ENCODE assay signal across 1 cellular context in the genomic region with DNA sequence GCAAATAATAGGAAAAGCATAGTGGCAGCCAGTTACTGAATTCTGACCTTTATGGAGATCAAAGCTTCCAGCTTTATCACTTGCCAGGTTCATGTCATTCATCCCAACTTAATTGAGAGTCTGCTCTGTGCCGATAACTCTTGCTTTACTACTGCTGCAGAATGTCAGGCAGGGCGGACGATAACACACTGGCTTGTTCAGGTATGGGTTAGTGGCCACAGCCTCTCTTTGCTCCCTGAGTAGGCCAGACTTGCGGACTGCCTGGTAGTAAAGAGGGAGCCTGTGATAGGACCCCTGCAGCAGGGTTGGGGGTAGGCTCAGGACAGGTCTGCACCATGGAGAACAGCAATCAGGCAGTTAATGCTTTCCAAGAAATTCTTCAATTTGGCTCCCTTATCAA.
A peak's percentile ranks its signal among the peaks of the same experiment; 100 is the strongest.
TF ChIP-seq lines count a peak whose summit lies in the region.

No MANE protein-coding gene starts in this region.

TF ChIP-seq in K562, 482 proteins besides CTCF, POLR2A, EP300 and RAD21 (continued from another document and continues in another):
- TF ChIP-seq AFF4 (CRISPR knock-in tag; IDR thresholded peaks at IDR 0.05), result no peak
- no peak for TF ChIP-seq HNRNPH1 (optimal IDR thresholded peaks at IDR 0.05; ENCODE audit: low read depth, low read length)
- TF ChIP-seq, protein P1, sequence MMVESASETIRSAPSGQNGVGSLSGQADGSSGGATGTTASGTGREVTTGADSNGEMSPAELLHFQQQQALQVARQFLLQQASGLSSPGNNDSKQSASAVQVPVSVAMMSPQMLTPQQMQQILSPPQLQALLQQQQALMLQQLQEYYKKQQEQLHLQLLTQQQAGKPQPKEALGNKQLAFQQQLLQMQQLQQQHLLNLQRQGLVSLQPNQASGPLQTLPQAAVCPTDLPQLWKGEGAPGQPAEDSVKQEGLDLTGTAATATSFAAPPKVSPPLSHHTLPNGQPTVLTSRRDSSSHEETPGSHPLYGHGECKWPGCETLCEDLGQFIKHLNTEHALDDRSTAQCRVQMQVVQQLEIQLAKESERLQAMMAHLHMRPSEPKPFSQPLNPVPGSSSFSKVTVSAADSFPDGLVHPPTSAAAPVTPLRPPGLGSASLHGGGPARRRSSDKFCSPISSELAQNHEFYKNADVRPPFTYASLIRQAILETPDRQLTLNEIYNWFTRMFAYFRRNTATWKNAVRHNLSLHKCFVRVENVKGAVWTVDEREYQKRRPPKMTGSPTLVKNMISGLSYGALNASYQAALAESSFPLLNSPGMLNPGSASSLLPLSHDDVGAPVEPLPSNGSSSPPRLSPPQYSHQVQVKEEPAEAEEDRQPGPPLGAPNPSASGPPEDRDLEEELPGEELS (CRISPR knock-in tag; IDR thresholded peaks at IDR 0.05; ENCODE audit: borderline replicate concordance), result no peak
- no peak for TF ChIP-seq RFX1 (IDR thresholded peaks at IDR 0.05)
- peak; percentile 98 for TF ChIP-seq ARID3A (IDR thresholded peaks at IDR 0.05; ENCODE audit: borderline replicate concordance, low read depth, low read length)
- TF ChIP-seq ZNF347 (CRISPR knock-in tag; IDR thresholded peaks at IDR 0.05; ENCODE audit: low read depth), result no peak
- peak; percentile 96 for TF ChIP-seq HDAC2 (IDR thresholded peaks at IDR 0.05)
- peak; percentile 30 to 90; a peak in 2 of 4 replicates for TF ChIP-seq HDAC1 (IDR thresholded peaks at IDR 0.05)
- no peak for TF ChIP-seq BRCA1 (IDR thresholded peaks at IDR 0.05)
- TF ChIP-seq BRCA1 (CRISPR knock-in tag; IDR thresholded peaks at IDR 0.05), result no peak
- TF ChIP-seq TRIM25 (IDR thresholded peaks at IDR 0.05; ENCODE audit: borderline replicate concordance), result no peak
- TF ChIP-seq MXI1 (IDR thresholded peaks at IDR 0.05; ENCODE audit: low read depth, low read length), result peak; percentile 59; the same call in 1 of the 2 replicates
- TF ChIP-seq GTF2B (IDR thresholded peaks at IDR 0.05; ENCODE audit: extremely low read depth, insufficient read length), result no peak
- TF ChIP-seq MITF (IDR thresholded peaks at IDR 0.05), result no peak
- no peak for TF ChIP-seq SREBF2 (CRISPR knock-in tag; IDR thresholded peaks at IDR 0.05)
- TF ChIP-seq PML (IDR thresholded peaks at IDR 0.05; ENCODE audit: low read length), result peak; percentile 99
- TF ChIP-seq MECOM (CRISPR knock-in tag; IDR thresholded peaks at IDR 0.05), result no peak
- no peak for TF ChIP-seq CEBPG (CRISPR knock-in tag; IDR thresholded peaks at IDR 0.05)
- TF ChIP-seq CEBPG (tag; conservative IDR thresholded peaks at IDR 0.05 in 1 of 2, IDR thresholded peaks at IDR 0.05 in 1 of 2), result no peak
- no peak for TF ChIP-seq BRD9 (IDR thresholded peaks at IDR 0.05; ENCODE audit: low read depth, partially characterized antibody)
- TF ChIP-seq HOMEZ (CRISPR knock-in tag; IDR thresholded peaks at IDR 0.05), result no peak
- peak; percentile 98 for TF ChIP-seq DPF2 (IDR thresholded peaks at IDR 0.05)
- TF ChIP-seq YY1 (IDR thresholded peaks at IDR 0.05; ENCODE audit: borderline replicate concordance in 1 of 3, control insufficient read depth in 1 of 3, extremely low read depth in 1 of 3, insufficient read depth in 3 of 3, insufficient read length in 1 of 3, insufficient replicate concordance in 2 of 3, low read depth in 1 of 3, low read length in 2 of 3), result peak in 1 of 3 experiments; percentile 9
- TF ChIP-seq MAZ (CRISPR knock-in tag; conservative IDR thresholded peaks at IDR 0.05 in 1 of 2, IDR thresholded peaks at IDR 0.05 in 1 of 2), result no peak
- TF ChIP-seq, protein P2, sequence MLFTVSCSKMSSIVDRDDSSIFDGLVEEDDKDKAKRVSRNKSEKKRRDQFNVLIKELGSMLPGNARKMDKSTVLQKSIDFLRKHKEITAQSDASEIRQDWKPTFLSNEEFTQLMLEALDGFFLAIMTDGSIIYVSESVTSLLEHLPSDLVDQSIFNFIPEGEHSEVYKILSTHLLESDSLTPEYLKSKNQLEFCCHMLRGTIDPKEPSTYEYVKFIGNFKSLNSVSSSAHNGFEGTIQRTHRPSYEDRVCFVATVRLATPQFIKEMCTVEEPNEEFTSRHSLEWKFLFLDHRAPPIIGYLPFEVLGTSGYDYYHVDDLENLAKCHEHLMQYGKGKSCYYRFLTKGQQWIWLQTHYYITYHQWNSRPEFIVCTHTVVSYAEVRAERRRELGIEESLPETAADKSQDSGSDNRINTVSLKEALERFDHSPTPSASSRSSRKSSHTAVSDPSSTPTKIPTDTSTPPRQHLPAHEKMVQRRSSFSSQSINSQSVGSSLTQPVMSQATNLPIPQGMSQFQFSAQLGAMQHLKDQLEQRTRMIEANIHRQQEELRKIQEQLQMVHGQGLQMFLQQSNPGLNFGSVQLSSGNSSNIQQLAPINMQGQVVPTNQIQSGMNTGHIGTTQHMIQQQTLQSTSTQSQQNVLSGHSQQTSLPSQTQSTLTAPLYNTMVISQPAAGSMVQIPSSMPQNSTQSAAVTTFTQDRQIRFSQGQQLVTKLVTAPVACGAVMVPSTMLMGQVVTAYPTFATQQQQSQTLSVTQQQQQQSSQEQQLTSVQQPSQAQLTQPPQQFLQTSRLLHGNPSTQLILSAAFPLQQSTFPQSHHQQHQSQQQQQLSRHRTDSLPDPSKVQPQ (CRISPR knock-in tag; IDR thresholded peaks at IDR 0.05; ENCODE audit: borderline replicate concordance), result no peak
- no peak for TF ChIP-seq ARID2 (IDR thresholded peaks at IDR 0.05)
- no peak for TF ChIP-seq MTF1 (CRISPR knock-in tag; IDR thresholded peaks at IDR 0.05; ENCODE audit: borderline replicate concordance)
- TF ChIP-seq FOXP1 (CRISPR knock-in tag; IDR thresholded peaks at IDR 0.05), result peak; percentile 34; the same call in 1 of the 2 replicates
- no peak for TF ChIP-seq ZNF445 (CRISPR knock-in tag; IDR thresholded peaks at IDR 0.05; ENCODE audit: low read depth)
- TF ChIP-seq, protein P3, sequence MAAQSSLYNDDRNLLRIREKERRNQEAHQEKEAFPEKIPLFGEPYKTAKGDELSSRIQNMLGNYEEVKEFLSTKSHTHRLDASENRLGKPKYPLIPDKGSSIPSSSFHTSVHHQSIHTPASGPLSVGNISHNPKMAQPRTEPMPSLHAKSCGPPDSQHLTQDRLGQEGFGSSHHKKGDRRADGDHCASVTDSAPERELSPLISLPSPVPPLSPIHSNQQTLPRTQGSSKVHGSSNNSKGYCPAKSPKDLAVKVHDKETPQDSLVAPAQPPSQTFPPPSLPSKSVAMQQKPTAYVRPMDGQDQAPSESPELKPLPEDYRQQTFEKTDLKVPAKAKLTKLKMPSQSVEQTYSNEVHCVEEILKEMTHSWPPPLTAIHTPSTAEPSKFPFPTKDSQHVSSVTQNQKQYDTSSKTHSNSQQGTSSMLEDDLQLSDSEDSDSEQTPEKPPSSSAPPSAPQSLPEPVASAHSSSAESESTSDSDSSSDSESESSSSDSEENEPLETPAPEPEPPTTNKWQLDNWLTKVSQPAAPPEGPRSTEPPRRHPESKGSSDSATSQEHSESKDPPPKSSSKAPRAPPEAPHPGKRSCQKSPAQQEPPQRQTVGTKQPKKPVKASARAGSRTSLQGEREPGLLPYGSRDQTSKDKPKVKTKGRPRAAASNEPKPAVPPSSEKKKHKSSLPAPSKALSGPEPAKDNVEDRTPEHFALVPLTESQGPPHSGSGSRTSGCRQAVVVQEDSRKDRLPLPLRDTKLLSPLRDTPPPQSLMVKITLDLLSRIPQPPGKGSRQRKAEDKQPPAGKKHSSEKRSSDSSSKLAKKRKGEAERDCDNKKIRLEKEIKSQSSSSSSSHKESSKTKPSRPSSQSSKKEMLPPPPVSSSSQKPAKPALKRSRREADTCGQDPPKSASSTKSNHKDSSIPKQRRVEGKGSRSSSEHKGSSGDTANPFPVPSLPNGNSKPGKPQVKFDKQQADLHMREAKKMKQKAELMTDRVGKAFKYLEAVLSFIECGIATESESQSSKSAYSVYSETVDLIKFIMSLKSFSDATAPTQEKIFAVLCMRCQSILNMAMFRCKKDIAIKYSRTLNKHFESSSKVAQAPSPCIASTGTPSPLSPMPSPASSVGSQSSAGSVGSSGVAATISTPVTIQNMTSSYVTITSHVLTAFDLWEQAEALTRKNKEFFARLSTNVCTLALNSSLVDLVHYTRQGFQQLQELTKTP (IDR thresholded peaks at IDR 0.05; ENCODE audit: low read depth in 1 of 2, partially characterized antibody in 2 of 2), result peak in 1 of 2 experiments; percentile 79
- TF ChIP-seq XRCC5 (IDR thresholded peaks at IDR 0.05; ENCODE audit: low read depth, low read length), result no peak
- no peak for TF ChIP-seq PYGO2 (tag; IDR thresholded peaks at IDR 0.05)
- TF ChIP-seq E2F1 (CRISPR knock-in tag; IDR thresholded peaks at IDR 0.05), result no peak; the same call in 1 of the 2 replicates
- no peak for TF ChIP-seq CAMTA2 (CRISPR knock-in tag; conservative IDR thresholded peaks at IDR 0.05)
